ENCODE assay signal across 9 cellular contexts in the genomic region with DNA sequence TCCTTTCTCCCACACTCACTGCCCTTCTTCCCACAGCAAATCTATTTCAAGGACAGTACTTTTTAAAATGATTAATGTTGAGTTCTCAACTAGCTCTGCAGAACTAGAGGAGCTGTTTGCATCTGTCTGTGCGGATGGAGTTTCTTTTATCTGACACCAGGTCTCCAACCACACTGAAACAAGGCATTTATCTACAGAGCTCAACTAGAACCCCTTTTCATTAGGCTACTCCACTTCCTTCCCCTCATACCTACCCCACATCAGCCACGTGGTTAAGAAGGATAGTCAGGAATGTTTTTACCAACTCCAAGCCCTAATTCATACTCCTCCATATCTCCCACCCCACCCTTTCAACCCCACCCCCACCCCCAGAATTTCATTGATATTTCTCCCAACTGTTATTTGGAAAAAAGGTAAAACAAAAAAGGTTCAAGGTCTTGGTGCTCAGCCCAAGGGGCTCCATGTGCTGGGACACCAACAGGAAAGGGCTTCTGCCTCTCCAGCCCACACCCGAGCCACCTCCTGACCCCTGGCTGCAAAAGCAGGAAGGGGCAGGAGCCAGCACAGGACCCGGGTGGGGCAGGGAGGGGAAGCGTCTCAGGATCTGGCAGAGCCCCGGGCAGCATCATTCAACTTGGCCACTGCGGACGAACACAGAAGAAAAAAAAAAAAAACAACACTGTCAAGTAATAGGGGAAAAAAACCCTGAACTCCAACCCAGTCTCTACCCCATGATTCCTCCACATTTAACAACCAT. TPM values are rescaled to one million over a fixed set of nuclear protein-coding genes. Genes with fewer than 3 reads are reported as not detected.
DNase-seq lines count a peak whose midpoint lies in the region; ATAC-seq and TF ChIP-seq lines count a peak whose summit lies in the region.
"Had no signal": no experiment of that assay in that cellular context is flagged by ENCODE, and none has a peak within 500 bp of the region (broad histone marks: within the 10 kb centered on the region; RNA-seq: fewer than 3 reads in every experiment).

No MANE protein-coding gene starts in this region.

- H3K4me1 Mint-ChIP-seq in activated naive CD4-positive, alpha-beta T cell treated with anti-CD3 and anti-CD28 coated beads, Interleukin-2, amount 10 ng/mL, durations not matched to agents 7 days and 5 days, result peaks cover 58% of the 10 kb centered on the region

- ATAC-seq in left lobe of liver, result no peak
- no peak for ATAC-seq in foreskin keratinocyte

- CTCF ChIA-PET in activated naive CD4-positive, alpha-beta T cell treated with anti-CD3 and anti-CD28 coated beads, Interleukin-2, amount 10 ng/mL, durations not matched to agents 7 days and 5 days (lab: Charles Lee), result interaction anchor here (0.7 to 6.3 kb wide), 6 partner anchors 37 to 373 kb away, joined by 3 to 164 read pairs (median 3); partner anchors contain the start of gene MCL1

- intact Hi-C loops in dorsolateral prefrontal cortex (cut with DNase I), result no loop called here

- peaks cover 45% of the 10 kb centered on the region for H3K4me1 ChIP-seq in foreskin keratinocyte

- H3K27me3 ChIP-seq in dorsolateral prefrontal cortex (no peaks in the 10 kb centered on the region), foreskin keratinocyte (no peaks in the 10 kb centered on the region)
- H3K27me3 ChIP-seq: BLaER1 had no signal

- TF ChIP-seq CTCF in dorsolateral prefrontal cortex (IDR thresholded peaks at IDR 0.05 in 54 of 56, conservative IDR thresholded peaks at IDR 0.05 in 2 of 56; ENCODE audit: low read depth in 1 of 56, partially characterized antibody in 56 of 56) (no peak), foreskin keratinocyte (conservative IDR thresholded peaks at IDR 0.05) (no peak)

- no peaks in the 10 kb centered on the region for H3K27me3 Mint-ChIP-seq in activated naive CD4-positive, alpha-beta T cell treated with anti-CD3 and anti-CD28 coated beads, Interleukin-2, amount 10 ng/mL, durations not matched to agents 7 days and 5 days

- H3K27ac Mint-ChIP-seq in activated naive CD4-positive, alpha-beta T cell treated with anti-CD3 and anti-CD28 coated beads, Interleukin-2, amount 10 ng/mL, durations not matched to agents 7 days and 5 days, result peak overlapping the region; percentile 78

- H3K4me3 ChIP-seq in dorsolateral prefrontal cortex, result no peak overlapping the region
- H3K4me3 ChIP-seq: BLaER1 had no signal

- H3K27ac ChIP-seq in dorsolateral prefrontal cortex, result peak overlapping the region in 51 of 59 donors; percentile 1 to 84 (median 65)
- no peak overlapping the region for H3K27ac ChIP-seq in foreskin keratinocyte
- H3K27ac ChIP-seq: BLaER1 had no signal

- H3K36me3 Mint-ChIP-seq in activated naive CD4-positive, alpha-beta T cell treated with anti-CD3 and anti-CD28 coated beads, Interleukin-2, amount 10 ng/mL, durations not matched to agents 7 days and 5 days, result peaks cover 57% of the 10 kb centered on the region

- no peak for DNase-seq in activated naive CD4-positive, alpha-beta T cell treated with anti-CD3 and anti-CD28 coated beads, Interleukin-2, amount 10 ng/mL, durations not matched to agents 7 days and 5 days
- no peak for DNase-seq in activated naive CD4-positive, alpha-beta T cell (lab: John Stamatoyannopoulos, UW)
- no peak for DNase-seq in dorsolateral prefrontal cortex
- peak; percentile 30 for DNase-seq in mucosa of gallbladder (ENCODE audit: low spot score)
- DNase-seq in NCI-H1694 treated with DMSO at 0.1 percent for 48 hours (lab: John Stamatoyannopoulos, UW), result no peak
- no peak for DNase-seq in GF-D8 (lab: John Stamatoyannopoulos, UW)
- DNase-seq in left lobe of liver (ENCODE audit: low spot score), result no peak
- DNase-seq in foreskin keratinocyte, result no peak

- no peak overlapping the region for H3K4me3 Mint-ChIP-seq in activated naive CD4-positive, alpha-beta T cell treated with anti-CD3 and anti-CD28 coated beads, Interleukin-2, amount 10 ng/mL, durations not matched to agents 7 days and 5 days

- H3K9me3 Mint-ChIP-seq in activated naive CD4-positive, alpha-beta T cell treated with anti-CD3 and anti-CD28 coated beads, Interleukin-2, amount 10 ng/mL, durations not matched to agents 7 days and 5 days, result no peaks in the 10 kb centered on the region

RNA-seq across cellular contexts. Expression of gene ENSA, which starts 7.0 kb away (rescaled TPM):
- total RNA-seq in dorsolateral prefrontal cortex, result 100 to 1,000 TPM; 155 to 380 (median 257) TPM
- 181 TPM for total RNA-seq in mucosa of gallbladder
- total RNA-seq in left lobe of liver, result 63.4 TPM
- total RNA-seq in foreskin keratinocyte, result 123 and 144 TPM in 2 replicates
- polyA plus RNA-seq in foreskin keratinocyte, result 159 and 211 TPM in 2 replicates

RNA-seq across cellular contexts. Expression of gene MCL1, which starts 43.0 kb away (rescaled TPM):
- 100 to 1,000 TPM in 19 of 120 experiments, 10 to 100 TPM in 101; 43.4 to 130 (median 70.6) TPM for total RNA-seq in dorsolateral prefrontal cortex
- total RNA-seq in mucosa of gallbladder, result 231 TPM
- total RNA-seq in left lobe of liver, result 103 TPM
- 180 and 202 TPM in 2 replicates for total RNA-seq in foreskin keratinocyte
- 81.0 and 98.8 TPM in 2 replicates for polyA plus RNA-seq in foreskin keratinocyte
